ENCODE assay signal across 10 cellular contexts in the genomic region with DNA sequence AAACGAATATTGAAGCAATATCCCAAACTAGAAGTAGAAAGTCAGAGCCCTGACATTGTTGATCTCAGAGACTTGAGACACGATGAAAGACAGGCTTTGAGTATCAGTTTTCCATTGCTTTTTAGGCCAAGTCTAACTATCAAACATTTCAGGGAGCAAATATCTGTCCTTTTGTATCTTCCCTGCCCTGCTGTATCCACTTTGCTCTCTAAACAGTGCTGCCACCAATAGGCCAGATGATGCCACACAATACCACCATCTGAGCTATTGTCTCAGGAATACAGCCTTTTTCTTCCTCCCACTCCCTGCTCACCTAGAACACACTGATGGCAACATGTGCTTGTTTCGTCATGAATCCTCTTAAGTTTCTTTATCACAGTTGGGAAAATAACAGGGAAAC.
A peak's percentile ranks its signal among the peaks of the same experiment; 100 is the strongest.
DNase-seq lines count a peak whose midpoint lies in the region; ATAC-seq and TF ChIP-seq lines count a peak whose summit lies in the region.
"Had no signal": no experiment of that assay in that cellular context is flagged by ENCODE, and none has a peak within 500 bp of the region (broad histone marks: within the 10 kb centered on the region; RNA-seq: fewer than 3 reads in every experiment).

No MANE protein-coding gene starts in this region.

- H3K4me1 ChIP-seq in neural progenitor cell = peaks cover 24% of the 10 kb centered on the region

- H3K4me3 ChIP-seq in astrocyte of the spinal cord (ENCODE audit: low read depth, low read length) (no peak overlapping the region), neural progenitor cell (no peak overlapping the region)
- H3K4me3 ChIP-seq: skin epidermis had no signal

- peaks cover 20% of the 10 kb centered on the region for H3F3A ChIP-seq in neural progenitor cell (ENCODE audit: low read depth)

- H3K36me3 ChIP-seq in neural progenitor cell = no peaks in the 10 kb centered on the region

- ATAC-seq in GM21381 (IDR thresholded peaks at IDR 0.05; ENCODE audit: unreplicated experiment) = no peak

- H3K9me3 Mint-ChIP-seq in neural progenitor cell = no peaks in the 10 kb centered on the region

- DNase-seq in MV-4-11 (lab: John Stamatoyannopoulos, UW) (peak; percentile 3), astrocyte of the spinal cord (ENCODE audit: low read depth, low spot score) (no peak), neural progenitor cell (ENCODE audit: low spot score) (peak; percentile 60), LoVo (ENCODE audit: low spot score) (no peak)
- no peak for DNase-seq in effector CD4-positive, alpha-beta T cell
- no peak for DNase-seq in activated CD4-positive, alpha-beta T cell treated with anti-CD3 and anti-CD28 coated beads for 4 hours
- DNase-seq: effector memory CD4-positive, alpha-beta T cell had no signal

- H3K79me2 ChIP-seq in neural progenitor cell (ENCODE audit: low read depth) = no peaks in the 10 kb centered on the region

- peaks cover 2% of the 10 kb centered on the region for H3K27me3 Mint-ChIP-seq in neural progenitor cell (ENCODE audit: insufficient read depth, low read depth)

- H4K20me1 ChIP-seq in neural progenitor cell (ENCODE audit: low read depth) = no peaks in the 10 kb centered on the region

- no peak overlapping the region for H3K4me2 ChIP-seq in neural progenitor cell

- peaks cover 17% of the 10 kb centered on the region for H3K4me1 Mint-ChIP-seq in neural progenitor cell

- no peak overlapping the region for H3K27ac Mint-ChIP-seq in neural progenitor cell

- in situ Hi-C loops in astrocyte of the spinal cord (cut with HindIII; ENCODE audit: low sequenced_read_pairs) = no loop called here

- no peak overlapping the region for H3K4me3 Mint-ChIP-seq in neural progenitor cell

- no peaks in the 10 kb centered on the region for H3K36me3 Mint-ChIP-seq in neural progenitor cell

- TF ChIP-seq CTCF in GM12873 (IDR thresholded peaks at IDR 0.05; ENCODE audit: insufficient read depth, low read depth, low read length, missing control alignments) (peak; percentile 51), astrocyte of the spinal cord (IDR thresholded peaks at IDR 0.05; ENCODE audit: low read depth, low read length) (peak; percentile 37), neural progenitor cell (IDR thresholded peaks at IDR 0.05) (peak; percentile 57)

- H3K27ac ChIP-seq in neural progenitor cell = no peak overlapping the region
- H3K27ac ChIP-seq: skin epidermis had no signal

- H2AFZ ChIP-seq in neural progenitor cell (replicated peaks) = peak overlapping the region; percentile 53

- no peaks in the 10 kb centered on the region for H3K27me3 ChIP-seq in neural progenitor cell

- no peaks in the 10 kb centered on the region for H3K9me3 ChIP-seq in neural progenitor cell (ENCODE audit: low read depth)

- H3K9ac ChIP-seq in neural progenitor cell = no peak overlapping the region

Comparison
In these comparisons a context has a peak if more than half of its experiments do, and no peak if none do; other contexts are left out.
1. DNase-seq: peak in MV-4-11 (single experiment) and neural progenitor cell (single experiment); none in astrocyte of the spinal cord (single experiment), LoVo (single experiment), effector CD4-positive, alpha-beta T cell (single experiment) and activated CD4-positive, alpha-beta T cell treated with anti-CD3 and anti-CD28 coated beads for 4 hours (0 of 2).
2. Peak in every context shown above with its lines, with median percentiles within 50 percentile points of each other: CTCF ChIP-seq.